6 cellular contexts compared by ENCODE assay signal in genomic region chr1:179138755-179139154, GRCh38. TPM values are rescaled to one million over a fixed set of nuclear protein-coding genes. Genes with fewer than 3 reads are reported as not detected.
DNase-seq lines count a peak whose midpoint lies in the region; ATAC-seq and TF ChIP-seq lines count a peak whose summit lies in the region.
"Not testable (repeated sequence)": the region's sequence is repeated elsewhere in the genome, so short reads cannot be mapped to it uniquely, and the experiment has no call there.

No MANE protein-coding gene starts in this region.

- not testable (repeated sequence) for TF ChIP-seq CTCF in HEK293 (tag by site-specific recombination; IDR thresholded peaks at IDR 0.05); RWPE2 (IDR thresholded peaks at IDR 0.05; ENCODE audit: poor library complexity, severe bottlenecking); osteoblast (IDR thresholded peaks at IDR 0.05; ENCODE audit: extremely low read depth, low read depth, low read length)

- H3K27me3 Mint-ChIP-seq in dendritic cell treated with granulocyte-macrophage colony-stimulating factor and Interleukin-4, amounts not matched to agents 40 ng/mL and 50 ng/mL, for 4 days, result not testable (repeated sequence)

- peaks cover 59% of the 10 kb centered on the region for H3K79me2 ChIP-seq in Karpas-422 (ENCODE audit: low read length)
- peaks cover 72% of the 10 kb centered on the region for H3K79me2 ChIP-seq in osteoblast (ENCODE audit: insufficient read depth, low read length)

- H3K27ac Mint-ChIP-seq in dendritic cell treated with granulocyte-macrophage colony-stimulating factor and Interleukin-4, amounts not matched to agents 40 ng/mL and 50 ng/mL, for 4 days, result not testable (repeated sequence)

- H3K4me1 ChIP-seq in HEK293 (ENCODE audit: control insufficient read depth, insufficient read depth, low read length), result not testable (repeated sequence)
- peaks cover 20% of the 10 kb centered on the region for H3K4me1 ChIP-seq in Karpas-422 (ENCODE audit: low read length)
- peaks cover 23% of the 10 kb centered on the region for H3K4me1 ChIP-seq in RWPE2 (ENCODE audit: insufficient read depth, poor library complexity, severe bottlenecking)
- peaks cover 29% of the 10 kb centered on the region for H3K4me1 ChIP-seq in osteoblast (ENCODE audit: insufficient read depth, low read length)
- H3K4me1 ChIP-seq in skeletal muscle satellite cell (ENCODE audit: control insufficient read depth, insufficient read depth, low read length), result peaks cover 39% of the 10 kb centered on the region

- DNase-seq in Karpas-422, result peak; percentile 19
- DNase-seq in RWPE2 (ENCODE audit: low spot score); osteoblast (ENCODE audit: insufficient read length, low spot score, missing footprints): not testable (repeated sequence)

- not testable (repeated sequence) for H3K4me2 ChIP-seq in Karpas-422 (ENCODE audit: low read depth, low read length, poor library complexity, severe bottlenecking)
- peak overlapping the region; percentile 94 for H3K4me2 ChIP-seq in osteoblast (ENCODE audit: insufficient read depth, low read length)
- peak overlapping the region; percentile 82 for H3K4me2 ChIP-seq in skeletal muscle satellite cell (ENCODE audit: low read length)

- not testable (repeated sequence) for H3K9ac ChIP-seq in Karpas-422 (ENCODE audit: low read length); skeletal muscle satellite cell (ENCODE audit: low read depth, low read length)

- not testable (repeated sequence) for H3K36me3 ChIP-seq in HEK293 (ENCODE audit: control insufficient read depth in 2 of 2, insufficient read depth in 1 of 2, low read length in 2 of 2); Karpas-422 (ENCODE audit: insufficient read depth, low read length); osteoblast (ENCODE audit: insufficient read depth, low read length)
- peaks cover 23% of the 10 kb centered on the region for H3K36me3 ChIP-seq in RWPE2 (ENCODE audit: low read depth)
- peaks cover 17% of the 10 kb centered on the region for H3K36me3 ChIP-seq in skeletal muscle satellite cell (ENCODE audit: insufficient read depth, low read length)

- H3K9me3 ChIP-seq in HEK293 (ENCODE audit: control insufficient read depth, insufficient read depth, low read depth, low read length); Karpas-422 (ENCODE audit: low read length); RWPE2 (ENCODE audit: severe bottlenecking); osteoblast (ENCODE audit: low read depth, low read length); skeletal muscle satellite cell (replicated peaks; ENCODE audit: low read length): not testable (repeated sequence)

- not testable (repeated sequence) for H3K27me3 ChIP-seq in Karpas-422 (ENCODE audit: low read length); RWPE2 (ENCODE audit: insufficient read depth, poor library complexity, severe bottlenecking); osteoblast (ENCODE audit: insufficient read depth, low read length); skeletal muscle satellite cell (ENCODE audit: control insufficient read depth, insufficient read depth, low read length)

- not testable (repeated sequence) for H3K4me3 ChIP-seq in HEK293 (ENCODE audit: low read depth, low read length); Karpas-422 (ENCODE audit: low read length); RWPE2 (ENCODE audit: severe bottlenecking); skeletal muscle satellite cell (ENCODE audit: low read length)
- peak overlapping the region; percentile 15 for H3K4me3 ChIP-seq in osteoblast (ENCODE audit: insufficient read depth, low read length)

- not testable (repeated sequence) for H3K27ac ChIP-seq in HEK293 (ENCODE audit: extremely low read depth, low read depth, low read length); Karpas-422 (ENCODE audit: low read length); osteoblast (ENCODE audit: low read depth, low read length)
- peak overlapping the region; percentile 7 for H3K27ac ChIP-seq in RWPE2 (ENCODE audit: poor library complexity, severe bottlenecking)

- POLR2A ChIA-PET in HEK293 (lab: Yijun Ruan, JAX), result not testable (repeated sequence)

- not testable (repeated sequence) for H2AFZ ChIP-seq in Karpas-422 (ENCODE audit: low read length); osteoblast (ENCODE audit: low read length)

- CTCF ChIA-PET in HEK293 (lab: Yijun Ruan, JAX), result interaction anchor here (0.9 kb wide), 1 partner anchor 18 kb away, joined by 3 read pairs; no protein-coding TSS in a partner anchor

- peak overlapping the region; percentile 92 for H3K4me3 Mint-ChIP-seq in dendritic cell treated with granulocyte-macrophage colony-stimulating factor and Interleukin-4, amounts not matched to agents 40 ng/mL and 50 ng/mL, for 4 days

- H4K20me1 ChIP-seq in Karpas-422 (ENCODE audit: insufficient read depth, low read depth, low read length), result not testable (repeated sequence)
- H4K20me1 ChIP-seq in osteoblast (ENCODE audit: insufficient read depth, low read length), result peaks cover 43% of the 10 kb centered on the region

- intact Hi-C loops in dendritic cell treated with granulocyte-macrophage colony-stimulating factor and Interleukin-4, amounts not matched to agents 40 ng/mL and 50 ng/mL, for 4 days (cut with micrococcal nuclease), result not testable (repeated sequence)

- ATAC-seq in RWPE2 (ENCODE audit: low read depth), result not testable (repeated sequence)

- not testable (repeated sequence) for H3K9me2 ChIP-seq in Karpas-422 (replicated peaks; ENCODE audit: insufficient read depth, low read length)

- not testable (repeated sequence) for H3K9me3 Mint-ChIP-seq in dendritic cell treated with granulocyte-macrophage colony-stimulating factor and Interleukin-4, amounts not matched to agents 40 ng/mL and 50 ng/mL, for 4 days

- peaks cover 49% of the 10 kb centered on the region for H3K4me1 Mint-ChIP-seq in dendritic cell treated with granulocyte-macrophage colony-stimulating factor and Interleukin-4, amounts not matched to agents 40 ng/mL and 50 ng/mL, for 4 days (ENCODE audit: low read depth)

- peaks cover 56% of the 10 kb centered on the region for H3K36me3 Mint-ChIP-seq in dendritic cell treated with granulocyte-macrophage colony-stimulating factor and Interleukin-4, amounts not matched to agents 40 ng/mL and 50 ng/mL, for 4 days (ENCODE audit: low read depth)

TF ChIP-seq in HEK293, 187 proteins besides CTCF, POLR2A, EP300 and RAD21:
- peak; percentile 65; the same call in 1 of the 2 replicates for TF ChIP-seq ZNF202 (tag by site-specific recombination; IDR thresholded peaks at IDR 0.05; ENCODE audit: borderline replicate concordance)

RNA-seq across cellular contexts. Expression of gene TOR3A, which starts 56.9 kb away (rescaled TPM):
- total RNA-seq in Karpas-422 (2014; rRNA removed; shearing (Covaris generic); ENCODE audit: low replicate concordance), result 83.1 and 130 TPM in 2 replicates
- 34.2 and 44.2 TPM in 2 replicates for total RNA-seq in osteoblast
- total RNA-seq in skeletal muscle satellite cell (2012; rRNA removed), result 25.6 and 31.7 TPM in 2 replicates
